Comparison of ENCODE assay signal across 20 cellular contexts in the genomic region with DNA sequence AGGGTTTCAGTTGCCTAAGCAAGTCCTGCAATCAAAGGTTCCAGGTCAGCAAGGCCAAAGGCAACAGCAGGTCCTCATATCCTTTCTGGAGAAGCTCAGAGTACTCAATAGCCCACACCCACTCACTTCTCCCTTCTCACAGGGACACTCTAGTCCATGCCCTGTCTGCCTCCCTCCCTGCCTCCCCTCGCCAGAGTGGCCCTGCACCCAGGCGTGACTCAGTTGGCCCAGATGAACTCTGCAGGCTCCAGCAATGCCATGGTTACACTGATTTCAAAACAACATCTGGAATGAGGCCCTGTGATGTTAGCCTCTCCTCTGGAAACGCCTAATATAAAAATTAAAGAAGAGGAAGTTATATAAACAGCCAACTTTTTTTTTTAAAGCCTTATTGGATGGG. TPM values are rescaled to one million over a fixed set of nuclear protein-coding genes. Genes with fewer than 3 reads are reported as not detected.
DNase-seq lines count a peak whose midpoint lies in the region; ATAC-seq and TF ChIP-seq lines count a peak whose summit lies in the region.
"Had no signal": no experiment of that assay in that cellular context is flagged by ENCODE, and none has a peak within 500 bp of the region (broad histone marks: within the 10 kb centered on the region; RNA-seq: fewer than 3 reads in every experiment).

No MANE protein-coding gene starts in this region.

- DNase-seq in IMR-90 (no peak), fibroblast of mammary gland (ENCODE audit: low read depth) (peak; percentile 50), lower lobe of right lung (no peak), thyroid gland (peak; percentile 38 to 39), NCI-H526 treated with DMSO at 0.1 percent for 48 hours (lab: John Stamatoyannopoulos, UW) (no peak), NCI-H748 treated with DMSO at 0.1 percent for 48 hours (lab: John Stamatoyannopoulos, UW) (no peak)
- DNase-seq: activated CD4-positive, alpha-beta T cell treated with anti-CD3 and anti-CD28 coated beads for 36 hours; activated naive CD8-positive, alpha-beta T cell treated with anti-CD3 and anti-CD28 coated beads, Interleukin-2, amount 50 U/mL, for 24 hours; CD4-positive, alpha-beta memory T cell; glutamatergic neuron; natural killer cell; NCI-H1694; NCI-H226; pancreas; stimulated activated CD4-positive, alpha-beta T cell treated with anti-CD3 and anti-CD28 coated beads, Interleukin-2, amount 100 ng/mL, for 24 hours; stimulated activated naive CD8-positive, alpha-beta T cell treated with anti-CD3 and anti-CD28 coated beads, Interleukin-15, Interleukin-2, amounts not matched to agents 100 U/mL and 50 U/mL, for 24 hours had no signal

- TF ChIP-seq POLR2A in IMR-90 (IDR thresholded peaks at IDR 0.05; ENCODE audit: low read depth, low read length) (no peak), thyroid gland (IDR thresholded peaks at IDR 0.05) (no peak)

- no peak overlapping the region for H3K4me2 ChIP-seq in IMR-90 (ENCODE audit: low read depth, low read length)

- TF ChIP-seq CTCF in IMR-90 (conservative IDR thresholded peaks at IDR 0.05; ENCODE audit: low read depth, low read length) (no peak), fibroblast of mammary gland (conservative IDR thresholded peaks at IDR 0.05; ENCODE audit: control insufficient read depth, insufficient read depth, low read depth, low read length) (no peak), lower lobe of right lung (IDR thresholded peaks at IDR 0.05) (no peak), thyroid gland (IDR thresholded peaks at IDR 0.05) (no peak)

- H2BK120ac ChIP-seq in IMR-90 (ENCODE audit: low read depth, low read length): no peak overlapping the region

- no peak overlapping the region for H2BK20ac ChIP-seq in IMR-90 (ENCODE audit: low read depth, low read length)

- H3K9me3 ChIP-seq in IMR-90 (ENCODE audit: control insufficient read depth, insufficient read depth, low read length) (no peaks in the 10 kb centered on the region), lower lobe of right lung (no peaks in the 10 kb centered on the region), thyroid gland (no peaks in the 10 kb centered on the region)
- H3K9me3 ChIP-seq: HAP-1, pancreas had no signal

- H4K5ac ChIP-seq in IMR-90 (ENCODE audit: low read depth, low read length): no peak overlapping the region

- H2BK15ac ChIP-seq in IMR-90 (ENCODE audit: low read depth, low read length): no peak overlapping the region

- H3K4ac ChIP-seq in IMR-90 (ENCODE audit: low read depth, low read length): no peak overlapping the region

- no peak overlapping the region for H3K14ac ChIP-seq in IMR-90 (replicated peaks; ENCODE audit: low read depth, low read length)

- no peak overlapping the region for H4K91ac ChIP-seq in IMR-90 (ENCODE audit: insufficient read depth, low read depth, low read length)

- no peak overlapping the region for H3K9ac ChIP-seq in IMR-90 (ENCODE audit: low read depth, low read length)

- H4K20me1 ChIP-seq in IMR-90 (ENCODE audit: insufficient read depth, low read length): no peaks in the 10 kb centered on the region

- ATAC-seq in IMR-90 (ENCODE audit: low read depth) (peak; percentile 44), lower lobe of right lung (peak; percentile 75 to 79), HG03039 (IDR thresholded peaks at IDR 0.05; ENCODE audit: unreplicated experiment) (no peak), GM18520 (IDR thresholded peaks at IDR 0.05; ENCODE audit: unreplicated experiment) (no peak)
- ATAC-seq: activated CD4-positive, alpha-beta T cell treated with anti-CD3 and anti-CD28 coated beads for 36 hours; activated naive CD8-positive, alpha-beta T cell treated with anti-CD3 and anti-CD28 coated beads, Interleukin-2, amount 50 U/mL, for 24 hours; natural killer cell; stimulated activated naive CD8-positive, alpha-beta T cell treated with anti-CD3 and anti-CD28 coated beads, Interleukin-15, Interleukin-2, amounts not matched to agents 100 U/mL and 50 U/mL, for 24 hours had no signal

- POLR2A ChIA-PET in IMR-90 (lab: Charles Lee; ENCODE audit: unreplicated experiment): no interaction called here

- no peak overlapping the region for H3K23ac ChIP-seq in IMR-90 (ENCODE audit: low read depth, low read length)

- no peaks in the 10 kb centered on the region for H3K79me1 ChIP-seq in IMR-90 (ENCODE audit: low read depth in 1 of 2, low read length in 2 of 2)

- in situ Hi-C loops in IMR-90 (cut with MboI; ENCODE audit: low sequenced_read_pairs): no loop called here

- BruUV-seq in IMR-90 (replicated peaks; lab: Mats Ljungman, UMichigan): no TSS peak

- H2BK5ac ChIP-seq in IMR-90 (ENCODE audit: low read depth, low read length, poor library complexity, severe bottlenecking): no peak overlapping the region

- dilution Hi-C loops in IMR-90 (cut with HindIII; ENCODE audit: low sequenced_read_pairs, unreplicated experiment): no loop called here

- no peaks in the 10 kb centered on the region for H3K9me1 ChIP-seq in IMR-90 (ENCODE audit: insufficient read depth, low read length)

- no peak overlapping the region for H3K18ac ChIP-seq in IMR-90 (ENCODE audit: low read depth, low read length)

- H3K56ac ChIP-seq in IMR-90 (ENCODE audit: extremely low read depth, insufficient read depth, low read length): no peak overlapping the region

- intact Hi-C loops in IMR-90 (cut with micrococcal nuclease): no loop called here
- intact Hi-C loops in lower lobe of right lung (cut with DNase I): no loop called here
- intact Hi-C loops in thyroid gland (cut with DNase I): no loop called here

- no peak for TF ChIP-seq RAD21 in IMR-90 (IDR thresholded peaks at IDR 0.05; ENCODE audit: low read length)

- no peak overlapping the region for H2AFZ ChIP-seq in IMR-90 (replicated peaks; ENCODE audit: low read length, poor library complexity)

- H3K36me3 ChIP-seq in IMR-90 (ENCODE audit: control insufficient read depth, insufficient read depth, low read length) (peaks cover 4% of the 10 kb centered on the region; the same call in 1 of the 2 replicates), lower lobe of right lung (no peaks in the 10 kb centered on the region), thyroid gland (no peaks in the 10 kb centered on the region)
- H3K36me3 ChIP-seq: HAP-1, pancreas had no signal

- WGBS in IMR-90 (ENCODE audit: extremely low coverage in 2 of 2, insufficient read length in 1 of 2), 2 experiments: no CpG with 5 or more reads among the region's 3 CpGs
- WGBS in thyroid gland, 2 donors: 19 to 25% methylated on average over 3 of the region's 3 CpGs

- no peak overlapping the region for H4K8ac ChIP-seq in IMR-90 (ENCODE audit: low read depth in 2 of 2, low read length in 2 of 2)

- H3K4me3 ChIP-seq in IMR-90 (ENCODE audit: insufficient read depth, low read depth, low read length) (no peak overlapping the region), fibroblast of mammary gland (ENCODE audit: control insufficient read depth, low read depth, low read length) (no peak overlapping the region), lower lobe of right lung (no peak overlapping the region), thyroid gland (replicated peaks in 1 of 3) (no peak overlapping the region)
- H3K4me3 ChIP-seq: HAP-1, pancreas had no signal

- H3K27me3 ChIP-seq in IMR-90 (ENCODE audit: control insufficient read depth, insufficient read depth, low read length) (no peaks in the 10 kb centered on the region), lower lobe of right lung (ENCODE audit: low read depth) (no peaks in the 10 kb centered on the region), thyroid gland (no peaks in the 10 kb centered on the region)
- H3K27me3 ChIP-seq: pancreas had no signal

- no peak overlapping the region for H3K27ac ChIP-seq in IMR-90 (ENCODE audit: insufficient read depth, low read length)
- H3K27ac ChIP-seq in lower lobe of right lung: peak overlapping the region; percentile 53
- H3K27ac ChIP-seq in thyroid gland: peak overlapping the region in 2 of 3 donors; percentile 72 to 83
- H3K27ac ChIP-seq: epithelial cell of prostate, pancreas had no signal

- CTCF ChIA-PET in IMR-90 (lab: Yijun Ruan, JAX): interaction anchor here (0.7 kb wide), 1 partner anchor 37 kb away, joined by 4 read pairs; no protein-coding TSS in a partner anchor

- H3K4me1 ChIP-seq in IMR-90 (ENCODE audit: control insufficient read depth, insufficient read depth, low read length) (peaks cover 2% of the 10 kb centered on the region; the same call in 1 of the 2 replicates), lower lobe of right lung (peaks cover 20% of the 10 kb centered on the region), thyroid gland (peaks cover 10 to 28% of the 10 kb centered on the region in 2 donors)
- H3K4me1 ChIP-seq: HAP-1, pancreas had no signal

- H2AK9ac ChIP-seq in IMR-90 (replicated peaks; ENCODE audit: low read depth, low read length, poor library complexity): no peak overlapping the region

- H2AK5ac ChIP-seq in IMR-90 (ENCODE audit: low read depth, low read length): 0 out of 2 replicates have a peak overlapping the region, but pooled peaks have one; percentile 26

TF ChIP-seq in IMR-90, 13 proteins besides CTCF, POLR2A, EP300 and RAD21 (continues in another document):
- TF ChIP-seq, protein P1, sequence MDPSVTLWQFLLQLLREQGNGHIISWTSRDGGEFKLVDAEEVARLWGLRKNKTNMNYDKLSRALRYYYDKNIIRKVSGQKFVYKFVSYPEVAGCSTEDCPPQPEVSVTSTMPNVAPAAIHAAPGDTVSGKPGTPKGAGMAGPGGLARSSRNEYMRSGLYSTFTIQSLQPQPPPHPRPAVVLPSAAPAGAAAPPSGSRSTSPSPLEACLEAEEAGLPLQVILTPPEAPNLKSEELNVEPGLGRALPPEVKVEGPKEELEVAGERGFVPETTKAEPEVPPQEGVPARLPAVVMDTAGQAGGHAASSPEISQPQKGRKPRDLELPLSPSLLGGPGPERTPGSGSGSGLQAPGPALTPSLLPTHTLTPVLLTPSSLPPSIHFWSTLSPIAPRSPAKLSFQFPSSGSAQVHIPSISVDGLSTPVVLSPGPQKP (IDR thresholded peaks at IDR 0.05; ENCODE audit: borderline replicate concordance, low read depth, low read length): no peak
- TF ChIP-seq MAFK (IDR thresholded peaks at IDR 0.05; ENCODE audit: low read depth, low read length): no peak
- no peak for TF ChIP-seq MXI1 (IDR thresholded peaks at IDR 0.05; ENCODE audit: borderline replicate concordance, low read depth, low read length)
- no peak for TF ChIP-seq FOS (IDR thresholded peaks at IDR 0.05; ENCODE audit: low read depth, low read length)
- TF ChIP-seq RFX5 (IDR thresholded peaks at IDR 0.05; ENCODE audit: low read depth, low read length): no peak
- TF ChIP-seq RCOR1 (IDR thresholded peaks at IDR 0.05; ENCODE audit: insufficient replicate concordance, low read length): no peak

RNA-seq across cellular contexts. Expression of a gene that starts 32.9 kb away (rescaled TPM):
- total RNA-seq in IMR-90 (2012; rRNA removed) (under 0.01 and 0.18 TPM in 2 replicates), lower lobe of right lung (34.6 TPM), thyroid gland (10 to 100 TPM in 2 of 4 donors, 1 to 10 TPM in 2; 4.9 to 11.5 (median 8.4) TPM)
- polyA plus RNA-seq in IMR-90 (2012; rRNA removed): 0.24 and 0.27 TPM in 2 replicates
- 0.04 and 0.22 TPM in 2 replicates for polyA plus RNA-seq in IMR-90 (2012; cell fraction: cytosol; rRNA removed)
- 1.0 and 1.5 TPM in 2 replicates for polyA plus RNA-seq in IMR-90 (2012; cell fraction: nucleus; rRNA removed; ENCODE audit: low replicate concordance)

Comparison
In these comparisons a context has a peak if more than half of its experiments do, and no peak if none do; other contexts are left out.
1. ATAC-seq: peak in IMR-90 (single experiment) and lower lobe of right lung (2 of 2); none in HG03039 (single experiment) and GM18520 (single experiment).
2. DNase-seq: peak in fibroblast of mammary gland (single experiment) and thyroid gland (2 of 2); none in IMR-90 (single experiment), lower lobe of right lung (single experiment), NCI-H526 treated with DMSO at 0.1 percent for 48 hours (single experiment) and NCI-H748 treated with DMSO at 0.1 percent for 48 hours (single experiment).